In genomic region chr1:39081266-39082139, GRCh38 we compare ENCODE assay signal across 8 cellular contexts. TPM values are rescaled to one million over a fixed set of nuclear protein-coding genes. Genes with fewer than 3 reads are reported as not detected.
DNase-seq lines count a peak whose midpoint lies in the region; ATAC-seq and TF ChIP-seq lines count a peak whose summit lies in the region.

No MANE protein-coding gene starts in this region.

- H4K20me1 ChIP-seq in SK-N-SH (ENCODE audit: insufficient read depth) = no peaks in the 10 kb centered on the region

- TF ChIP-seq POLR2A in vagina (IDR thresholded peaks at IDR 0.05) = no peak

- no peaks in the 10 kb centered on the region for H3K9me3 ChIP-seq in SK-N-SH
- H3K9me3 ChIP-seq in duodenal mucosa (ENCODE audit: control insufficient read depth in 1 of 2, low read length in 2 of 2) = no peaks in the 10 kb centered on the region
- H3K9me3 ChIP-seq in vagina = no peaks in the 10 kb centered on the region

- WGBS in SK-N-SH (ENCODE audit: low lambda C conversion rate) = 0% methylated on average over 4 of the region's 117 CpGs

- TF ChIP-seq CTCF in SK-N-SH (IDR thresholded peaks at IDR 0.05) (0 out of 2 replicates have a peak, but pooled peaks have one; percentile 9), mesothelial cell of epicardium (IDR thresholded peaks at IDR 0.05; ENCODE audit: unreplicated experiment) (no peak), vagina (IDR thresholded peaks at IDR 0.05) (no peak)

- no peaks in the 10 kb centered on the region for H3K79me2 ChIP-seq in SK-N-SH (ENCODE audit: insufficient read depth)

- peaks cover 8% of the 10 kb centered on the region; the same call in 1 of the 2 replicates for H3K27me3 ChIP-seq in SK-N-SH (ENCODE audit: insufficient read depth)
- H3K27me3 ChIP-seq in duodenal mucosa (ENCODE audit: control insufficient read depth in 1 of 2, insufficient read depth in 2 of 2, low read length in 2 of 2) = peaks cover 27 to 33% of the 10 kb centered on the region in 2 donors
- no peaks in the 10 kb centered on the region for H3K27me3 ChIP-seq in vagina

- peak; percentile 44 for DNase-seq in activated CD4-positive, alpha-beta T cell treated with anti-CD3 and anti-CD28 coated beads for 48 hours
- DNase-seq in activated CD4-positive, alpha-beta T cell treated with anti-CD3 and anti-CD28 coated beads for 4 hours = no peak
- peak; percentile 89 for DNase-seq in SK-N-SH
- peak in 1 of 2 experiments; percentile 55 for DNase-seq in mesothelial cell of epicardium (ENCODE audit: low spot score in 2 of 2, unreplicated experiment in 2 of 2)
- no peak for DNase-seq in vagina (ENCODE audit: extremely low spot score in 2 of 2)

- TF ChIP-seq RAD21 in SK-N-SH (IDR thresholded peaks at IDR 0.05; ENCODE audit: low read length) = no peak

- H3K9me2 ChIP-seq in SK-N-SH = no peaks in the 10 kb centered on the region

- H3K9me3 Mint-ChIP-seq in mesothelial cell of epicardium = no peaks in the 10 kb centered on the region

- H3K4me1 ChIP-seq in SK-N-SH (ENCODE audit: control insufficient read depth in 1 of 2, insufficient read depth in 2 of 2, low read depth in 1 of 2, low read length in 1 of 2) (peaks cover under 1 to 6% of the 10 kb centered on the region in 2 experiments; a peak in 1 of 4 replicates), duodenal mucosa (ENCODE audit: control insufficient read depth in 1 of 2, insufficient read depth in 2 of 2, low read length in 2 of 2) (no peaks in the 10 kb centered on the region), vagina (peaks cover 26% of the 10 kb centered on the region)

- no peaks in the 10 kb centered on the region for H3K36me3 ChIP-seq in SK-N-SH (replicated peaks in 1 of 2; ENCODE audit: control insufficient read depth in 1 of 2, insufficient read depth in 2 of 2, low read length in 1 of 2)
- H3K36me3 ChIP-seq in duodenal mucosa (ENCODE audit: control insufficient read depth in 1 of 2, insufficient read depth in 2 of 2, low read length in 2 of 2) = no peaks in the 10 kb centered on the region
- no peaks in the 10 kb centered on the region for H3K36me3 ChIP-seq in vagina

- peaks cover 60% of the 10 kb centered on the region for H3K27me3 Mint-ChIP-seq in mesothelial cell of epicardium (ENCODE audit: low read depth)

- POLR2A ChIA-PET in SK-N-SH (lab: Yijun Ruan, JAX) = interaction anchor here (0.8 kb wide), 1 partner anchor 48 kb away, joined by 4 read pairs; no protein-coding TSS in a partner anchor

- H3K27ac Mint-ChIP-seq in mesothelial cell of epicardium = no peak overlapping the region

- H3K4me3 ChIP-seq in SK-N-SH (ENCODE audit: low read depth in 2 of 2, low read length in 1 of 2) (peak overlapping the region; percentile 60 to 63), duodenal mucosa (ENCODE audit: low read depth in 1 of 2, low read length in 2 of 2) (peak overlapping the region; percentile 12 to 51), vagina (peak overlapping the region; percentile 52 to 76)

- H3K27ac ChIP-seq in SK-N-SH (ENCODE audit: low read depth in 2 of 2, low read length in 1 of 2) (no peak overlapping the region), duodenal mucosa (ENCODE audit: low read depth, low read length) (no peak overlapping the region), vagina (peak overlapping the region; percentile 66)

- H3K4me3 Mint-ChIP-seq in mesothelial cell of epicardium = peak overlapping the region; percentile 67

- ATAC-seq in HG03025 (IDR thresholded peaks at IDR 0.05; ENCODE audit: low FRiP score, unreplicated experiment) (no peak), HG03139 (IDR thresholded peaks at IDR 0.05; ENCODE audit: unreplicated experiment) (no peak)

- peaks cover 14% of the 10 kb centered on the region for H3K4me1 Mint-ChIP-seq in mesothelial cell of epicardium

- H3F3A ChIP-seq in SK-N-SH (replicated peaks; ENCODE audit: insufficient read depth) = no peaks in the 10 kb centered on the region

- H2AFZ ChIP-seq in SK-N-SH (ENCODE audit: low read depth) = no peak overlapping the region

- intact Hi-C loops in vagina (cut with DNase I) = loop anchor here (10.0 kb wide), 1 partner anchor 57 kb away; the partner anchor contains the start of gene NDUFS5

- peak overlapping the region; percentile 87 for H3K4me2 ChIP-seq in SK-N-SH

- no peak overlapping the region for H3K9ac ChIP-seq in SK-N-SH
- H3K9ac ChIP-seq in duodenal mucosa (ENCODE audit: low read depth in 1 of 2, low read length in 2 of 2) = no peak overlapping the region

- no peaks in the 10 kb centered on the region for H3K36me3 Mint-ChIP-seq in mesothelial cell of epicardium

- no peak for TF ChIP-seq EP300 in SK-N-SH (IDR thresholded peaks at IDR 0.05; ENCODE audit: borderline replicate concordance in 1 of 2, low read depth in 1 of 2, low read length in 1 of 2)

- CTCF ChIA-PET in SK-N-SH (lab: Yijun Ruan, JAX) = interaction anchor here (1.0 to 4.4 kb wide), 5 partner anchors 10 to 457 kb away, joined by 3 to 24 read pairs (median 3); no protein-coding TSS in a partner anchor

TF ChIP-seq in SK-N-SH, 30 proteins besides CTCF, POLR2A, EP300 and RAD21:
- TF ChIP-seq MAX (IDR thresholded peaks at IDR 0.05; ENCODE audit: low read depth) = no peak
- TF ChIP-seq, protein P1, sequence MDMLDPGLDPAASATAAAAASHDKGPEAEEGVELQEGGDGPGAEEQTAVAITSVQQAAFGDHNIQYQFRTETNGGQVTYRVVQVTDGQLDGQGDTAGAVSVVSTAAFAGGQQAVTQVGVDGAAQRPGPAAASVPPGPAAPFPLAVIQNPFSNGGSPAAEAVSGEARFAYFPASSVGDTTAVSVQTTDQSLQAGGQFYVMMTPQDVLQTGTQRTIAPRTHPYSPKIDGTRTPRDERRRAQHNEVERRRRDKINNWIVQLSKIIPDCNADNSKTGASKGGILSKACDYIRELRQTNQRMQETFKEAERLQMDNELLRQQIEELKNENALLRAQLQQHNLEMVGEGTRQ (IDR thresholded peaks at IDR 0.05; ENCODE audit: borderline replicate concordance, low read depth, low read length) = no peak
- TF ChIP-seq GABPA (IDR thresholded peaks at IDR 0.05; ENCODE audit: low read depth) = no peak
- TF ChIP-seq RFX5 (IDR thresholded peaks at IDR 0.05; ENCODE audit: low read length) = no peak
- TF ChIP-seq FOXM1 (IDR thresholded peaks at IDR 0.05; ENCODE audit: low read depth) = no peak
- TF ChIP-seq RXRA (IDR thresholded peaks at IDR 0.05; ENCODE audit: borderline replicate concordance, low read depth) = no peak
- TF ChIP-seq RCOR1 (IDR thresholded peaks at IDR 0.05; ENCODE audit: low read length) = no peak
- TF ChIP-seq YY1 (IDR thresholded peaks at IDR 0.05; ENCODE audit: low read depth) = no peak

RNA-seq across cellular contexts. Expression of gene NDUFS5, which starts 55.4 kb away (rescaled TPM):
- 881 and 1,097 TPM in 2 replicates for polyA plus RNA-seq in SK-N-SH (2012; rRNA removed)
- polyA plus RNA-seq in SK-N-SH (2012; cell fraction: cytosol; rRNA removed) = 1,429 and 1,910 TPM in 2 replicates
- 183 and 252 TPM in 2 replicates for polyA plus RNA-seq in SK-N-SH (2012; cell fraction: nucleus; rRNA removed)
- total RNA-seq in mesothelial cell of epicardium = 184 to 196 TPM (median 186 TPM) in 3 replicates
- total RNA-seq in vagina = 534 TPM

Comparison
In these comparisons a context has a peak if more than half of its experiments do, and no peak if none do; other contexts are left out.
1. DNase-seq: peak in activated CD4-positive, alpha-beta T cell treated with anti-CD3 and anti-CD28 coated beads for 48 hours (single experiment) and SK-N-SH (single experiment); none in activated CD4-positive, alpha-beta T cell treated with anti-CD3 and anti-CD28 coated beads for 4 hours (0 of 2) and vagina (0 of 2).
2. Peak in every context shown above with its lines, with median percentiles within 50 percentile points of each other: H3K4me3 ChIP-seq.